In genomic region chr6:12449447-12449846, GRCh38 we compare ENCODE assay signal across 8 cellular contexts.
"Had no signal": no experiment of that assay in that cellular context is flagged by ENCODE, and none has a peak within 500 bp of the region (broad histone marks: within the 10 kb centered on the region; RNA-seq: fewer than 3 reads in every experiment).

No MANE protein-coding gene starts in this region.

- H3K4me3 ChIP-seq: GM23338 had no signal

- H3K9ac ChIP-seq: KMS-11 had no signal

- FAIRE-seq: H1, H54, HepG2 had no signal

- DNase-seq: H9, HCEC 1CT had no signal

- H3K4me2 ChIP-seq: GM23338, KMS-11 had no signal

- H3K27ac ChIP-seq: HL-60, KMS-11 had no signal

- H2AFZ ChIP-seq: GM23338 had no signal

- ATAC-seq: GM23338, HepG2 had no signal
